Comparison of ENCODE assay signal across 15 cellular contexts in the genomic region with DNA sequence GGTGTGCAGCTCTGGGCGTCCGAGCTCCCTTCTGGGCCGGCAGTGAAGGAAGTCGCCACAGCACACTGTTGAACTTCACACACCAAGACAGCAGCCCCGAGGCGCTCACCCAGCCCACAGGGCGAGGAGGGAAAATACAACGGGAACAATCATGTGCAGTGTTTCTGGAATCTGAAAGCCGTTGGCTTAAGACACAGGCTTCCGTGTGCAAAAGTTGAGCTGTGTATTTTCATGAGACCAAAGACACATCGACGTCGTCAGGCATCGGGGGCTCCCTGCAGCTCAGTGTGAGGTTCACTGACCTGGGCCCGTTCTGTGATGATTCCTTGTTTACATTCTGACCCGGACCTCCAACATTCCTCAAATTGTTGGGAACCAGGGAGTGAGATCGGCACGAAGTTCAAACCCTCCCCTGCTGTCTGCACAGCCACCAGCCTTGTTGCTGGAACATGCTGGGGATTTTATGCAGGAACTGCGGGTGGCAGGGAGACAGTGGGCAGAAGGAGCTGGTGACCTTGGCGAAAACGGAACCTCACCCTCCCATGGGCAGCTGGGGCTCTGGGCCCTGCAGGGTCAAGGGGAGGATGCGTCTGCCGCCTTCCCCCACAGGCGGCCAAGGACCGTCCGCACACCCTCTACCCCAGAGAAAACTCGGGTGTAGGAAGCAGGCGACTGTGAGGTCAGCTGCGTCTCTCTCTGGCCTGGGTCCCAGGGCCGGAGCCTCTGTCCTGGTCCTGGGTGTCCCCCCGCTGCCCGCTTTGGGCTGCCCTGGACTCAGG.
DNase-seq lines count a peak whose midpoint lies in the region; ATAC-seq, FAIRE-seq and TF ChIP-seq lines count a peak whose summit lies in the region.
"Had no signal": no experiment of that assay in that cellular context is flagged by ENCODE, and none has a peak within 500 bp of the region (broad histone marks: within the 10 kb centered on the region; RNA-seq: fewer than 3 reads in every experiment).

No MANE protein-coding gene starts in this region.

- peaks cover 12% of the 10 kb centered on the region for H3K4me1 Mint-ChIP-seq in WTC11

- intact Hi-C loops in stomach (cut with DNase I; ENCODE audit: low total_unique reads): no loop called here

- no peak for TF ChIP-seq POLR2A in stomach (IDR thresholded peaks at IDR 0.05)

- peak overlapping the region; percentile 73 for H2AFZ ChIP-seq in osteoblast (ENCODE audit: low read length)

- no peaks in the 10 kb centered on the region for H3K79me2 ChIP-seq in osteoblast (ENCODE audit: insufficient read depth, low read length)

- no peaks in the 10 kb centered on the region for H3K27me3 Mint-ChIP-seq in WTC11 (ENCODE audit: low read depth)

- H3K27me3 ChIP-seq in BJ (ENCODE audit: control insufficient read depth, insufficient read depth, low read length) (no peaks in the 10 kb centered on the region), osteoblast (ENCODE audit: insufficient read depth, low read length) (peaks cover 5% of the 10 kb centered on the region), stomach (peaks cover 0 to 37% (median 0%) of the 10 kb centered on the region in 3 donors)

- H3K4me1 ChIP-seq in osteoblast (ENCODE audit: insufficient read depth, low read length): no peaks in the 10 kb centered on the region
- peaks cover 0 to 10% (median 3%) of the 10 kb centered on the region in 4 donors for H3K4me1 ChIP-seq in stomach

- H3K36me3 ChIP-seq in BJ (ENCODE audit: control insufficient read depth, insufficient read depth, low read length) (no peaks in the 10 kb centered on the region), osteoblast (ENCODE audit: insufficient read depth, low read length) (no peaks in the 10 kb centered on the region), stomach (no peaks in the 10 kb centered on the region)

- no peaks in the 10 kb centered on the region for H3K9me3 Mint-ChIP-seq in WTC11
- H3K9me3 Mint-ChIP-seq: naive B cell had no signal

- DNase-seq in BJ (ENCODE audit: low read depth) (peak; percentile 32), WTC11 (ENCODE audit: low spot score) (no peak), foreskin melanocyte (peak; percentile 59), osteoblast (ENCODE audit: insufficient read length, low spot score, missing footprints) (peak; percentile 81), RCC 7860 (ENCODE audit: low spot score) (no peak), activated gamma-delta T cell treated with Interleukin-2 at 50 U/mL for 16 hours (no peak), stomach (no peak)
- DNase-seq in activated CD4-positive, alpha-beta T cell treated with anti-CD3 and anti-CD28 coated beads, Interleukin-2, amount 50 U/mL, for 1 hour: no peak
- DNase-seq: effector memory CD4-positive, alpha-beta T cell; naive B cell; NCI-H1092; NCI-H748 treated with DMSO at 0.1 percent for 48 hours; stimulated activated CD4-positive, alpha-beta T cell treated with anti-CD3 and anti-CD28 coated beads, Interleukin-2, amount 100 ng/mL, for 24 hours had no signal

- H3K27ac ChIP-seq in osteoblast (ENCODE audit: low read depth, low read length) (no peak overlapping the region), stomach (no peak overlapping the region)

- POLR2A ChIA-PET in BJ (lab: Charles Lee): no interaction called here
- POLR2A ChIA-PET in WTC11 (lab: Charles Lee): no interaction called here

- H4K20me1 ChIP-seq in osteoblast (ENCODE audit: insufficient read depth, low read length): no peaks in the 10 kb centered on the region

- H3K27ac Mint-ChIP-seq in WTC11: peak overlapping the region; percentile 86
- H3K27ac Mint-ChIP-seq: activated naive CD8-positive, alpha-beta T cell had no signal

- no peaks in the 10 kb centered on the region for H3K36me3 Mint-ChIP-seq in WTC11
- H3K36me3 Mint-ChIP-seq: activated naive CD8-positive, alpha-beta T cell; naive B cell had no signal

- TF ChIP-seq CTCF in BJ (IDR thresholded peaks at IDR 0.05; ENCODE audit: insufficient read depth, low read depth, low read length) (no peak), WTC11 (IDR thresholded peaks at IDR 0.05) (no peak), osteoblast (IDR thresholded peaks at IDR 0.05; ENCODE audit: extremely low read depth, low read depth, low read length) (no peak), stomach (IDR thresholded peaks at IDR 0.05) (no peak)

- H3K4me3 ChIP-seq in BJ (ENCODE audit: low read depth, low read length): no peak overlapping the region
- H3K4me3 ChIP-seq in osteoblast (ENCODE audit: insufficient read depth, low read length): no peak overlapping the region
- H3K4me3 ChIP-seq in stomach: no peak overlapping the region

- peak; percentile 82 for ATAC-seq in WTC11

- WGBS in stomach, 5 donors: 41 to 61% (median 58%) methylated on average over 25 to 32 of the region's 32 CpGs

- FAIRE-seq in RCC 7860 (lab: Jason Lieb, UNC): no peak
- FAIRE-seq: G401.6 had no signal

- peak overlapping the region; percentile 43 for H3K4me2 ChIP-seq in osteoblast (ENCODE audit: insufficient read depth, low read length)

- no peak for TF ChIP-seq EP300 in stomach (IDR thresholded peaks at IDR 0.05)

- CTCF ChIA-PET in BJ (lab: Yijun Ruan, JAX): no interaction called here
- CTCF ChIA-PET in WTC11 (lab: Charles Lee): interaction anchor here (0.9 to 1.5 kb wide), 2 partner anchors 28 to 47 kb away, joined by 3 read pairs; no protein-coding TSS in a partner anchor

- no peak overlapping the region for H3K4me3 Mint-ChIP-seq in WTC11
- H3K4me3 Mint-ChIP-seq: activated naive CD8-positive, alpha-beta T cell; naive B cell had no signal

- H3K9me3 ChIP-seq in osteoblast (ENCODE audit: low read depth, low read length): no peaks in the 10 kb centered on the region
- H3K9me3 ChIP-seq in stomach: no peaks in the 10 kb centered on the region

TF ChIP-seq in WTC11, 78 proteins besides CTCF, POLR2A, EP300 and RAD21:
- TF ChIP-seq, protein P1, sequence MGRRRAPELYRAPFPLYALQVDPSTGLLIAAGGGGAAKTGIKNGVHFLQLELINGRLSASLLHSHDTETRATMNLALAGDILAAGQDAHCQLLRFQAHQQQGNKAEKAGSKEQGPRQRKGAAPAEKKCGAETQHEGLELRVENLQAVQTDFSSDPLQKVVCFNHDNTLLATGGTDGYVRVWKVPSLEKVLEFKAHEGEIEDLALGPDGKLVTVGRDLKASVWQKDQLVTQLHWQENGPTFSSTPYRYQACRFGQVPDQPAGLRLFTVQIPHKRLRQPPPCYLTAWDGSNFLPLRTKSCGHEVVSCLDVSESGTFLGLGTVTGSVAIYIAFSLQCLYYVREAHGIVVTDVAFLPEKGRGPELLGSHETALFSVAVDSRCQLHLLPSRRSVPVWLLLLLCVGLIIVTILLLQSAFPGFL (CRISPR knock-in tag; IDR thresholded peaks at IDR 0.05; ENCODE audit: borderline replicate concordance): no peak
- TF ChIP-seq TEAD1 (CRISPR knock-in tag; IDR thresholded peaks at IDR 0.05): peak; percentile 51; the same call in 1 of the 2 replicates
- peak; percentile 49 for TF ChIP-seq GABPB1 (CRISPR knock-in tag; IDR thresholded peaks at IDR 0.05)
TF ChIP-seq in WTC11: peak in this region for 2.

Comparison
In these comparisons a context has a peak if more than half of its experiments do, and no peak if none do; other contexts are left out.
1. DNase-seq: peak in BJ (single experiment), foreskin melanocyte (single experiment) and osteoblast (single experiment); none in WTC11 (single experiment), RCC 7860 (single experiment), activated CD4-positive, alpha-beta T cell treated with anti-CD3 and anti-CD28 coated beads, Interleukin-2, amount 50 U/mL, for 1 hour (single experiment), activated gamma-delta T cell treated with Interleukin-2 at 50 U/mL for 16 hours (single experiment) and stomach (single experiment).